In genomic region chr9:127421057-127421456, GRCh38 we compare ENCODE assay signal across 31 cellular contexts.
"Had no signal": no experiment of that assay in that cellular context is flagged by ENCODE, and none has a peak within 500 bp of the region (broad histone marks: within the 10 kb centered on the region; RNA-seq: fewer than 3 reads in every experiment).

No MANE protein-coding gene starts in this region.

- H3K9me3 ChIP-seq: adrenal gland, MG63, SJSA1, SK-N-SH had no signal

- H3K36me3 ChIP-seq: adrenal gland, MG63, SJSA1 had no signal

- FAIRE-seq: astrocyte, bronchial epithelial cell, TTC549 had no signal

- H3K27ac ChIP-seq: adrenal gland, SJSA1 had no signal

- DNase-seq: activated CD4-positive, alpha-beta T cell treated with anti-CD3 and anti-CD28 coated beads for 36 hours; activated CD4-positive, alpha-beta T cell treated with anti-CD3 and anti-CD28 coated beads, Interleukin-2, amount 10 ng/mL, durations not matched to agents 7 days and 5 days; activated CD4-positive, alpha-beta T cell treated with anti-CD3 and anti-CD28 coated beads, Interleukin-2, amount 50 U/mL, for 48 hours; activated CD8-positive, alpha-beta T cell treated with anti-CD3 and anti-CD28 coated beads, Interleukin-2, amount 10 ng/mL, durations not matched to agents 7 days and 5 days; activated gamma-delta T cell treated with Interleukin-2 at 50 U/mL for 16 hours; activated naive CD4-positive, alpha-beta T cell treated with anti-CD3 and anti-CD28 coated beads for 36 hours; activated T-cell treated with anti-CD3 and anti-CD28 coated beads, Interleukin-2, amount 50 U/mL, for 4 hours; adrenal gland; Kasumi-1; KG1; MG63; MV-4-11; NCI-H1092; NCI-H1436 treated with DMSO at 0.1 percent for 48 hours; NCI-H1694 treated with DMSO at 0.1 percent for 48 hours; NCI-H2029; NCI-H345; NCI-H524 treated with DMSO at 0.1 percent for 48 hours; SHP77 treated with DMSO at 0.1 percent for 48 hours; SK-N-SH had no signal

- H3K36me3 Mint-ChIP-seq: brain had no signal

- H3K4me3 ChIP-seq: adrenal gland, MG63, SJSA1 had no signal

- H3K9ac ChIP-seq: SK-N-SH had no signal

- H3K27me3 ChIP-seq: adrenal gland, MG63, SJSA1 had no signal

- ATAC-seq: activated CD4-positive, alpha-beta T cell treated with anti-CD3 and anti-CD28 coated beads for 36 hours; activated CD4-positive, CD25-positive, alpha-beta regulatory T cell treated with anti-CD3 and anti-CD28 coated beads, Interleukin-2, amount 50 U/mL, for 24 hours; activated CD8-positive, alpha-beta T cell treated with anti-CD3 and anti-CD28 coated beads, Interleukin-2, amount 10 ng/mL, durations not matched to agents 7 days and 5 days; activated naive CD4-positive, alpha-beta T cell treated with anti-CD3 and anti-CD28 coated beads, Interleukin-2, amount 50 U/mL, for 72 hours; activated T-cell treated with anti-CD3 and anti-CD28 coated beads, Interleukin-2, amount 50 U/mL, for 4 hours; Panc1 had no signal

- H3K4me2 ChIP-seq: SK-N-SH had no signal

- H3K9me3 Mint-ChIP-seq: activated CD4-positive, alpha-beta T cell treated with anti-CD3 and anti-CD28 coated beads, Interleukin-2, amount 10 ng/mL, durations not matched to agents 7 days and 5 days; activated naive CD4-positive, alpha-beta T cell treated with anti-CD3 and anti-CD28 coated beads for 36 hours; activated naive CD4-positive, alpha-beta T cell treated with anti-CD3 and anti-CD28 coated beads, Interleukin-2, amount 50 U/mL, for 72 hours; activated T-cell treated with anti-CD3 and anti-CD28 coated beads, Interleukin-2, amount 50 U/mL, for 4 hours; activated T-helper 1 cell treated with anti-CD3 and anti-CD28 coated beads, Interleukin-12 subunit alpha, Interleukin-12 subunit beta, Interleukin-2, Interleukin-4 antibody, amounts not matched to agents 30 ng/mL and 10 ng/mL and 1 ng/mL, durations not matched to agents 14 hours and 24 hours and 36 hours; T-helper 1 cell treated with Interleukin-12 subunit alpha and Interleukin-12 subunit beta and Interleukin-4 antibody, amounts not matched to agents 30 μg/mL and 1 μg/mL, for 36 hours; T-helper 2 cell treated with Interferon-gamma antibody and Interleukin-4, amounts not matched to agents 5 μg/mL and 100 μg/mL, for 36 hours had no signal

- H3K27ac Mint-ChIP-seq: activated CD4-positive, alpha-beta T cell treated with anti-CD3 and anti-CD28 coated beads for 36 hours; activated CD4-positive, alpha-beta T cell treated with anti-CD3 and anti-CD28 coated beads, Interleukin-2, amount 10 ng/mL, durations not matched to agents 7 days and 5 days; activated CD8-positive, alpha-beta T cell treated with anti-CD3 and anti-CD28 coated beads, Interleukin-2, amount 10 ng/mL, durations not matched to agents 7 days and 5 days; activated naive CD4-positive, alpha-beta T cell treated with anti-CD3 and anti-CD28 coated beads for 36 hours; activated naive CD4-positive, alpha-beta T cell treated with anti-CD3 and anti-CD28 coated beads, Interleukin-2, amount 50 U/mL, for 72 hours; activated T-helper 1 cell treated with anti-CD3 and anti-CD28 coated beads, Interleukin-12 subunit alpha, Interleukin-12 subunit beta, Interleukin-2, Interleukin-4 antibody, amounts not matched to agents 30 ng/mL and 10 ng/mL and 1 ng/mL, durations not matched to agents 14 hours and 24 hours and 36 hours; brain; T-helper 1 cell treated with Interleukin-12 subunit alpha and Interleukin-12 subunit beta and Interleukin-4 antibody, amounts not matched to agents 30 μg/mL and 1 μg/mL, for 36 hours; T-helper 2 cell treated with Interferon-gamma antibody and Interleukin-4, amounts not matched to agents 5 μg/mL and 100 μg/mL, for 36 hours had no signal

- H3K4me3 Mint-ChIP-seq: activated CD4-positive, alpha-beta T cell treated with anti-CD3 and anti-CD28 coated beads for 36 hours; activated CD4-positive, alpha-beta T cell treated with anti-CD3 and anti-CD28 coated beads, Interleukin-2, amount 10 ng/mL, durations not matched to agents 7 days and 5 days; activated CD8-positive, alpha-beta T cell treated with anti-CD3 and anti-CD28 coated beads, Interleukin-2, amount 10 ng/mL, durations not matched to agents 7 days and 5 days; activated naive CD4-positive, alpha-beta T cell treated with anti-CD3 and anti-CD28 coated beads for 36 hours; activated T-cell treated with anti-CD3 and anti-CD28 coated beads, Interleukin-2, amount 50 U/mL, for 4 hours; activated T-helper 1 cell treated with anti-CD3 and anti-CD28 coated beads, Interleukin-12 subunit alpha, Interleukin-12 subunit beta, Interleukin-2, Interleukin-4 antibody, amounts not matched to agents 30 ng/mL and 10 ng/mL and 1 ng/mL, durations not matched to agents 14 hours and 24 hours and 36 hours; T-helper 1 cell treated with Interleukin-12 subunit alpha and Interleukin-12 subunit beta and Interleukin-4 antibody, amounts not matched to agents 30 μg/mL and 1 μg/mL, for 36 hours; T-helper 2 cell treated with Interferon-gamma antibody and Interleukin-4, amounts not matched to agents 5 μg/mL and 100 μg/mL, for 36 hours had no signal
